23 cellular contexts compared by ENCODE assay signal in the genomic region with DNA sequence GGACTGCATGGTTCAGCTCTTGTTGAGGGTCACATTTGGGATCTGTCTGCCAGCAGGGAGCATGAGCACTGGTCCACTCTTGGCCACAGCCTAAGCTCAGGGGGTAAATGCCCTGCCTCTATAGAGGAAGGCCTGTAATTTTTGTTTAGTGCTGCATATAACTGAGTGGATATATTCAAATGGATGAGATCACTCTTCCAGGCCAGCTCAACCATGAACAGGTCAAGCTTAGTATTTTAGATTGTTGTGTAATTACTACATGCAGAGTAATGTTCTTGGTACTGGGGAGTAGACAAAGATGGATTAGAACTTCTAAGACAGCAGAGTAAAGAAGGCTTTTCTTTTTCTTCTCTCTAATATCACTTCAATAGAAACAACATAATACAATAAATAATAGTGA.
"Had no signal": no experiment of that assay in that cellular context is flagged by ENCODE, and none has a peak within 500 bp of the region (broad histone marks: within the 10 kb centered on the region; RNA-seq: fewer than 3 reads in every experiment).

No MANE protein-coding gene starts in this region.

- H3K27me3 Mint-ChIP-seq: activated B cell treated with CpG ODN at 0.5 μM for 24 hours; activated CD4-positive, alpha-beta memory T cell treated with anti-CD3 and anti-CD28 coated beads, Interleukin-2, amount 10 ng/mL, durations not matched to agents 7 days and 5 days; activated naive CD4-positive, alpha-beta T cell treated with anti-CD3 and anti-CD28 coated beads, Interleukin-2, amount 10 ng/mL, durations not matched to agents 7 days and 5 days; activated naive CD8-positive, alpha-beta T cell treated with anti-CD3 and anti-CD28 coated beads for 36 hours; IgD-negative memory B cell; T-helper 17 cell had no signal

- H3K36me3 ChIP-seq: adrenal gland had no signal

- H3K27me3 ChIP-seq: adrenal gland had no signal

- ATAC-seq: activated T-cell treated with anti-CD3 and anti-CD28 coated beads, Interleukin-2, amount 50 U/mL, for 72 hours; T-helper 17 cell had no signal

- DNase-seq: activated B cell treated with CpG ODN at 0.5 μM for 24 hours; activated CD4-positive, alpha-beta memory T cell treated with anti-CD3 and anti-CD28 coated beads, Interleukin-2, amount 10 ng/mL, durations not matched to agents 7 days and 5 days; activated CD4-positive, alpha-beta T cell treated with anti-CD3 and anti-CD28 coated beads, Interleukin-2, amount 50 U/mL, for 1 hour; activated CD8-positive, alpha-beta memory T cell treated with anti-CD3 and anti-CD28 coated beads, Interleukin-2, amount 50 U/mL, for 4 hours; activated gamma-delta T cell treated with Interleukin-2 at 50 U/mL for 16 hours; activated naive CD4-positive, alpha-beta T cell treated with anti-CD3 and anti-CD28 coated beads, Interleukin-2, amount 10 ng/mL, durations not matched to agents 7 days and 5 days; activated naive CD8-positive, alpha-beta T cell treated with anti-CD3 and anti-CD28 coated beads for 36 hours; activated T-cell treated with anti-CD3 and anti-CD28 coated beads, Interleukin-2, amount 50 U/mL, for 72 hours; adrenal gland; anterior cingulate cortex; KG1; NCI-H1092; NCI-H1417; NCI-H1930; NCI-H2107; NCI-H2171 treated with DMSO at 0.1 percent for 48 hours; NCI-H226; NCI-H526; SIG-M5; T-helper 17 cell; T-helper 9 cell had no signal

- H3K27ac ChIP-seq: adrenal gland had no signal

- H3K36me3 Mint-ChIP-seq: activated naive CD4-positive, alpha-beta T cell treated with anti-CD3 and anti-CD28 coated beads, Interleukin-2, amount 10 ng/mL, durations not matched to agents 7 days and 5 days; activated naive CD8-positive, alpha-beta T cell treated with anti-CD3 and anti-CD28 coated beads for 36 hours had no signal

- H3K9me3 ChIP-seq: adrenal gland had no signal

- H3K4me1 Mint-ChIP-seq: activated B cell treated with CpG ODN at 0.5 μM for 24 hours; activated CD4-positive, alpha-beta memory T cell treated with anti-CD3 and anti-CD28 coated beads, Interleukin-2, amount 10 ng/mL, durations not matched to agents 7 days and 5 days; activated naive CD4-positive, alpha-beta T cell treated with anti-CD3 and anti-CD28 coated beads, Interleukin-2, amount 10 ng/mL, durations not matched to agents 7 days and 5 days; activated naive CD8-positive, alpha-beta T cell treated with anti-CD3 and anti-CD28 coated beads for 36 hours; IgD-negative memory B cell; T-helper 17 cell had no signal

- H3K4me3 Mint-ChIP-seq: activated B cell treated with CpG ODN at 0.5 μM for 24 hours; activated CD4-positive, alpha-beta memory T cell treated with anti-CD3 and anti-CD28 coated beads, Interleukin-2, amount 10 ng/mL, durations not matched to agents 7 days and 5 days; activated naive CD4-positive, alpha-beta T cell treated with anti-CD3 and anti-CD28 coated beads, Interleukin-2, amount 10 ng/mL, durations not matched to agents 7 days and 5 days; activated naive CD8-positive, alpha-beta T cell treated with anti-CD3 and anti-CD28 coated beads for 36 hours; activated T-cell treated with anti-CD3 and anti-CD28 coated beads, Interleukin-2, amount 50 U/mL, for 72 hours; IgD-negative memory B cell; T-helper 17 cell had no signal

- H3K27ac Mint-ChIP-seq: activated B cell treated with CpG ODN at 0.5 μM for 24 hours; activated CD4-positive, alpha-beta memory T cell treated with anti-CD3 and anti-CD28 coated beads, Interleukin-2, amount 10 ng/mL, durations not matched to agents 7 days and 5 days; activated naive CD4-positive, alpha-beta T cell treated with anti-CD3 and anti-CD28 coated beads, Interleukin-2, amount 10 ng/mL, durations not matched to agents 7 days and 5 days; activated naive CD8-positive, alpha-beta T cell treated with anti-CD3 and anti-CD28 coated beads for 36 hours; activated T-cell treated with anti-CD3 and anti-CD28 coated beads, Interleukin-2, amount 50 U/mL, for 72 hours; activated T-helper 2 cell treated with anti-CD3 and anti-CD28 coated beads, Interferon-gamma antibody, Interleukin-2, Interleukin-4, amounts not matched to agents 10 μg/mL and 5 μg/mL and 100 μg/mL, durations not matched to agents 14 hours and 24 hours and 36 hours; IgD-negative memory B cell; T-helper 17 cell had no signal

- H3K4me3 ChIP-seq: adrenal gland had no signal

- H3K4me1 ChIP-seq: adrenal gland had no signal

- H3K9me3 Mint-ChIP-seq: activated CD4-positive, alpha-beta memory T cell treated with anti-CD3 and anti-CD28 coated beads, Interleukin-2, amount 10 ng/mL, durations not matched to agents 7 days and 5 days; activated T-helper 2 cell treated with anti-CD3 and anti-CD28 coated beads, Interferon-gamma antibody, Interleukin-2, Interleukin-4, amounts not matched to agents 10 μg/mL and 5 μg/mL and 100 μg/mL, durations not matched to agents 14 hours and 24 hours and 36 hours had no signal
